In the genomic region with DNA sequence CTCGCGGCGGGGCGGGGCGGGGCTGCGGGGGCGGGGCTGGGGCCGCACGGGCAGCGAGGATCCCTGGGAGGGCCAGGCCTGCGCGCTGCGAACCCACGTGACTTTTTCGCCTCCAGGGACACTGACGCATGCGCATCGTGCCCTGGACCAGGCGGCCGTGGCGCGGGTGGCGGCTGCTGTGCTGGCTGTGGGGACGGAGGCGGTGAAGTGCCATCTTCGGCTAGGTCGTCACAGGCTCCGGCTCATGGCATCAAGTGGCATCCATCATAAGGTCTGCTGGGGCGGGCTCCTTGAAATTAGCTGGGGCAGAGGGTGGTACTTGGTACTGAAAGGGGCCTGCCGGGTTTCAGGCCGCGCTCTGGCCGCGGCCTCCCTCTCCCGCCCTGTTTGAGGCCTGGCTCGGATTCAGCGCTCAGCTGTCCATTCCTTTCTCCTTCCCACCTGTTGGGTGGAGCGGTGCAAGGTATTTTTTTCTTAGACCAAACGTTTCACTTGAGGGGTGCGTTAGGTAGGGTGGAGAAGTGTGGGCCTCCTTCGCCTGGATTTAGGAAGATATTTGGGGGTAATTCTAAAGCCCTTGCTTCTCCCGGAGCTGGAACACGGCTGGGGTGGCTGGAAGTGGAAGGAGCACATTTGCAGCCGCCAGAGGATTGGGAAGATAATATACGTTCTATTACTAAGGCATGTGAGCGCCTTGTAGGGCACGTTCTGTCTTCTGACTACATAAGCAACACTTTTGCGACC, we compare ENCODE assay signal across 8 cellular contexts. TPM values are rescaled to one million over a fixed set of nuclear protein-coding genes. Genes with fewer than 3 reads are reported as not detected.
DNase-seq lines count a peak whose midpoint lies in the region; ATAC-seq and TF ChIP-seq lines count a peak whose summit lies in the region.

A gene with protein sequence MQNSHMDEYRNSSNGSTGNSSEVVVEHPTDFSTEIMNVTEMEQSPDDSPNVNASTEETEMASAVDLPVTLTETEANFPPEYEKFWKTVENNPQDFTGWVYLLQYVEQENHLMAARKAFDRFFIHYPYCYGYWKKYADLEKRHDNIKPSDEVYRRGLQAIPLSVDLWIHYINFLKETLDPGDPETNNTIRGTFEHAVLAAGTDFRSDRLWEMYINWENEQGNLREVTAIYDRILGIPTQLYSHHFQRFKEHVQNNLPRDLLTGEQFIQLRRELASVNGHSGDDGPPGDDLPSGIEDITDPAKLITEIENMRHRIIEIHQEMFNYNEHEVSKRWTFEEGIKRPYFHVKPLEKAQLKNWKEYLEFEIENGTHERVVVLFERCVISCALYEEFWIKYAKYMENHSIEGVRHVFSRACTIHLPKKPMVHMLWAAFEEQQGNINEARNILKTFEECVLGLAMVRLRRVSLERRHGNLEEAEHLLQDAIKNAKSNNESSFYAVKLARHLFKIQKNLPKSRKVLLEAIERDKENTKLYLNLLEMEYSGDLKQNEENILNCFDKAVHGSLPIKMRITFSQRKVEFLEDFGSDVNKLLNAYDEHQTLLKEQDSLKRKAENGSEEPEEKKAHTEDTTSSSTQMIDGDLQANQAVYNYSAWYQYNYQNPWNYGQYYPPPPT (plus strand): TSS at position 138 of the 744 bp plus-strand sequence. CDS start 11,124 bp downstream, outside the sequence.

- DNase-seq in NCI-H2029 treated with DMSO at 0.1 percent for 48 hours (lab: John Stamatoyannopoulos, UW) (peak; percentile 80), T1000 (lab: John Stamatoyannopoulos, UW) (peak; percentile 93), astrocyte of the hippocampus (ENCODE audit: low read depth, low spot score) (peak; percentile 98), hepatocyte (ENCODE audit: low spot score) (peak; percentile 98), renal cortical epithelial cell (ENCODE audit: low read depth) (peak; percentile 79), aorta (peak; percentile 97 to 98)

- WGBS in hepatocyte (ENCODE audit: low lambda C conversion rate, missing lambda C conversion rate): under 1% methylated on average over 33 of the region's 48 CpGs
- WGBS in aorta, 2 donors: 1% methylated on average over 48 of the region's 48 CpGs

- peak; percentile 89 for ATAC-seq in GM18517 (IDR thresholded peaks at IDR 0.05; ENCODE audit: unreplicated experiment)
- peak; percentile 98 for ATAC-seq in HG03025 (IDR thresholded peaks at IDR 0.05; ENCODE audit: low FRiP score, unreplicated experiment)
- ATAC-seq in aorta (ENCODE audit: low FRiP score): peak; percentile 100

- H3K4me2 ChIP-seq in hepatocyte: peak within 1 kb of the TSS; percentile 76

- peaks cover 47% of the 10 kb centered on the region for H4K20me1 ChIP-seq in hepatocyte (ENCODE audit: insufficient read depth, poor library complexity, severe bottlenecking)

- peaks cover 13% of the 10 kb centered on the region for H3K4me1 ChIP-seq in hepatocyte (ENCODE audit: insufficient read depth)
- H3K4me1 ChIP-seq in aorta (ENCODE audit: control insufficient read depth in 1 of 2, insufficient read depth in 2 of 2, low read length in 2 of 2): peaks cover 3 to 4% of the 10 kb centered on the region in 2 donors

- H3K9me3 ChIP-seq in hepatocyte (ENCODE audit: low read depth) (no peaks in the 10 kb centered on the region), aorta (ENCODE audit: control insufficient read depth, low read length) (no peaks in the 10 kb centered on the region)

- peak within 1 kb of the TSS; percentile 88 for H3K4me3 ChIP-seq in hepatocyte
- peak within 1 kb of the TSS; percentile 64 to 79 for H3K4me3 ChIP-seq in aorta (ENCODE audit: low read length in 2 of 2)

- H3K27me3 ChIP-seq in hepatocyte: no peaks in the 10 kb centered on the region
- no peaks in the 10 kb centered on the region for H3K27me3 ChIP-seq in aorta (ENCODE audit: control insufficient read depth in 1 of 2, insufficient read depth in 2 of 2, low read length in 1 of 2)

- H2AFZ ChIP-seq in hepatocyte: peak within 1 kb of the TSS; percentile 95

- H3K79me2 ChIP-seq in hepatocyte: peaks cover 51% of the 10 kb centered on the region

- intact Hi-C loops in aorta (cut with DNase I): loop anchor here in 1 of 2 donors (2.0 to 5.0 kb wide), 4 partner anchors 122 to 187 kb away; a partner anchor contains a TSS

- H3K36me3 ChIP-seq in hepatocyte (replicated peaks; ENCODE audit: insufficient read depth, low read depth): no peaks in the 10 kb centered on the region
- no peaks in the 10 kb centered on the region for H3K36me3 ChIP-seq in aorta (ENCODE audit: control insufficient read depth in 1 of 2, insufficient read depth in 2 of 2, low read length in 1 of 2)

- H3K9me2 ChIP-seq in hepatocyte (replicated peaks; ENCODE audit: insufficient read depth): no peaks in the 10 kb centered on the region

- H3K27ac ChIP-seq in hepatocyte (peak within 1 kb of the TSS; percentile 93), aorta (ENCODE audit: low read depth in 1 of 2, low read length in 2 of 2) (peak within 1 kb of the TSS in 1 of 2 donors; percentile 0)

- no peak for TF ChIP-seq CTCF in hepatocyte (IDR thresholded peaks at IDR 0.05; ENCODE audit: poor library complexity)

RNA-seq across cellular contexts. Expression of the gene that starts here (rescaled TPM):
- total RNA-seq in hepatocyte (32.5 and 38.9 TPM in 2 replicates), renal cortical epithelial cell (25.9 and 40.1 TPM in 2 replicates), aorta (10 to 100 TPM; 30.4 to 51.1 TPM)
- polyA plus RNA-seq in hepatocyte (18.2 and 27.8 TPM in 2 replicates), aorta (10 to 100 TPM; 10.1 to 28.0 TPM)
